In genomic region chr17:82863941-82864720, GRCh38 we compare ENCODE assay signal across 1 cellular context.
TF ChIP-seq lines count a peak whose summit lies in the region.

No MANE protein-coding gene starts in this region.

TF ChIP-seq in K562, 482 proteins besides CTCF, POLR2A, EP300 and RAD21 (continued from another document and continues in another):
- TF ChIP-seq BCLAF1 (IDR thresholded peaks at IDR 0.05; ENCODE audit: borderline replicate concordance in 1 of 2, control insufficient read depth in 1 of 2, low read depth in 2 of 2, low read length in 1 of 2) (no peak), NCOA6 (IDR thresholded peaks at IDR 0.05) (no peak), LARP7 (IDR thresholded peaks at IDR 0.05) (no peak), ZBTB49 (CRISPR knock-in tag; IDR thresholded peaks at IDR 0.05; ENCODE audit: borderline replicate concordance) (no peak), RBM34 (IDR thresholded peaks at IDR 0.05; ENCODE audit: borderline replicate concordance, insufficient read depth, low read length) (no peak), TOE1 (IDR thresholded peaks at IDR 0.05; ENCODE audit: borderline replicate concordance) (no peak), TOE1 (CRISPR knock-in tag; IDR thresholded peaks at IDR 0.05; ENCODE audit: borderline replicate concordance, low read depth) (no peak), CTBP1 (IDR thresholded peaks at IDR 0.05; ENCODE audit: borderline replicate concordance) (no peak), FOXA1 (IDR thresholded peaks at IDR 0.05; ENCODE audit: borderline replicate concordance) (no peak), SPI1 (IDR thresholded peaks at IDR 0.05; ENCODE audit: borderline replicate concordance, low read depth, low read length) (no peak), HMBOX1 (IDR thresholded peaks at IDR 0.05) (peak; percentile 73), EHMT2 (IDR thresholded peaks at IDR 0.05) (peak; percentile 37; the same call in 1 of the 2 replicates), TRIM24 (IDR thresholded peaks at IDR 0.05) (no peak), CBFB (CRISPR knock-in tag; IDR thresholded peaks at IDR 0.05) (no peak), SMARCB1 (IDR thresholded peaks at IDR 0.05; ENCODE audit: insufficient read length, low read depth) (no peak), ZNF449 (CRISPR knock-in tag; IDR thresholded peaks at IDR 0.05) (no peak), ZBTB40 (IDR thresholded peaks at IDR 0.05) (no peak), ZBTB40 (CRISPR knock-in tag; IDR thresholded peaks at IDR 0.05) (no peak), ZNF609 (CRISPR knock-in tag; IDR thresholded peaks at IDR 0.05; ENCODE audit: borderline replicate concordance) (no peak), SOX6 (IDR thresholded peaks at IDR 0.05) (no peak), FOS (IDR thresholded peaks at IDR 0.05; ENCODE audit: extremely low read depth, insufficient read length) (peak; percentile 33), CHCHD3 (CRISPR knock-in tag; IDR thresholded peaks at IDR 0.05) (no peak), ZNF75A (CRISPR knock-in tag; IDR thresholded peaks at IDR 0.05) (no peak), DDX20 (tag; IDR thresholded peaks at IDR 0.05; ENCODE audit: low read depth) (no peak), ZZZ3 (IDR thresholded peaks at IDR 0.05) (no peak), ARNT (IDR thresholded peaks at IDR 0.05) (no peak), NRF1 (conservative IDR thresholded peaks at IDR 0.05 in 1 of 2, IDR thresholded peaks at IDR 0.05 in 1 of 2) (no peak), ZNF3 (CRISPR knock-in tag; IDR thresholded peaks at IDR 0.05) (no peak), ZNF354B (CRISPR knock-in tag; IDR thresholded peaks at IDR 0.05) (no peak), PHF20 (IDR thresholded peaks at IDR 0.05; ENCODE audit: partially characterized antibody) (no peak), MCM7 (IDR thresholded peaks at IDR 0.05) (no peak), RUNX1 (IDR thresholded peaks at IDR 0.05; ENCODE audit: low read depth) (no peak), GABPA (tag; conservative IDR thresholded peaks at IDR 0.05; ENCODE audit: low read depth) (no peak), HINFP (tag; conservative IDR thresholded peaks at IDR 0.05; ENCODE audit: low read depth) (no peak)
